8 cellular contexts compared by ENCODE assay signal in genomic region chr1:119647228-119647733, GRCh38. TPM values are rescaled to one million over a fixed set of nuclear protein-coding genes. Genes with fewer than 3 reads are reported as not detected.
DNase-seq lines count a peak whose midpoint lies in the region; ATAC-seq and TF ChIP-seq lines count a peak whose summit lies in the region.

No MANE protein-coding gene starts in this region.

- H3K27ac ChIP-seq in parathyroid adenoma: peak overlapping the region; percentile 74

- no peaks in the 10 kb centered on the region for H3K9me3 ChIP-seq in parathyroid adenoma (ENCODE audit: control insufficient read depth, low read length)

- H3K4me3 ChIP-seq in fibroblast of mammary gland (ENCODE audit: control insufficient read depth, low read depth, low read length) (peak overlapping the region; percentile 92), parathyroid adenoma (ENCODE audit: low read depth, low read length) (peak overlapping the region; percentile 80)

- peaks cover 10% of the 10 kb centered on the region for H3K79me2 ChIP-seq in parathyroid adenoma

- no peaks in the 10 kb centered on the region for H3K4me1 ChIP-seq in parathyroid adenoma

- peak; percentile 40 for DNase-seq in SK-MEL-5 (ENCODE audit: low read depth, low spot score)
- DNase-seq in fibroblast of mammary gland (ENCODE audit: low read depth): no peak
- DNase-seq in stimulated activated CD4-positive, alpha-beta T cell treated with anti-CD3 and anti-CD28 coated beads, Interleukin-4, amount 100 ng/mL, for 1 hour: no peak
- no peak for DNase-seq in SKM-1 treated with dmso at 0.1 percent for 144 hours (lab: John Stamatoyannopoulos, UW; ENCODE audit: unreplicated experiment)
- no peak for DNase-seq in MV-4-11 (lab: John Stamatoyannopoulos, UW)

- H3K36me3 ChIP-seq in parathyroid adenoma (ENCODE audit: control insufficient read depth, insufficient read depth, low read length): no peaks in the 10 kb centered on the region

- no peak for TF ChIP-seq CTCF in fibroblast of mammary gland (conservative IDR thresholded peaks at IDR 0.05; ENCODE audit: control insufficient read depth, insufficient read depth, low read depth, low read length)
- TF ChIP-seq CTCF in parathyroid adenoma (IDR thresholded peaks at IDR 0.05): no peak

- H2AFZ ChIP-seq in parathyroid adenoma: peak overlapping the region; percentile 84

- no peak overlapping the region for H3K9ac ChIP-seq in parathyroid adenoma

- H3K4me2 ChIP-seq in parathyroid adenoma (ENCODE audit: low read length): peak overlapping the region; percentile 92

- ATAC-seq in GM21515 (IDR thresholded peaks at IDR 0.05; ENCODE audit: unreplicated experiment) (peak; percentile 11), GM18861 (IDR thresholded peaks at IDR 0.05; ENCODE audit: unreplicated experiment) (no peak)

- in situ Hi-C loops in SK-MEL-5 (cut with HindIII; ENCODE audit: low pct_unique_long_range_greater_than_20kb, low sequenced_read_pairs): no loop called here

- no peaks in the 10 kb centered on the region for H3K27me3 ChIP-seq in parathyroid adenoma (ENCODE audit: control insufficient read depth, insufficient read depth, low read length)

RNA-seq across cellular contexts. Expression of gene ZNF697, which starts 0.8 kb away (rescaled TPM):
- 80.6 and 82.3 TPM in 2 replicates for total RNA-seq in SK-MEL-5 (2014; rRNA removed; shearing (Covaris generic))
- polyA plus RNA-seq in SK-MEL-5 (2015; cell fraction: cytosol; rRNA removed): 54.2 and 67.1 TPM in 2 replicates
- 60.9 and 63.3 TPM in 2 replicates for polyA plus RNA-seq in SK-MEL-5 (2015; cell fraction: nucleus; rRNA removed)
